1 cellular context compared by ENCODE assay signal in the genomic region with DNA sequence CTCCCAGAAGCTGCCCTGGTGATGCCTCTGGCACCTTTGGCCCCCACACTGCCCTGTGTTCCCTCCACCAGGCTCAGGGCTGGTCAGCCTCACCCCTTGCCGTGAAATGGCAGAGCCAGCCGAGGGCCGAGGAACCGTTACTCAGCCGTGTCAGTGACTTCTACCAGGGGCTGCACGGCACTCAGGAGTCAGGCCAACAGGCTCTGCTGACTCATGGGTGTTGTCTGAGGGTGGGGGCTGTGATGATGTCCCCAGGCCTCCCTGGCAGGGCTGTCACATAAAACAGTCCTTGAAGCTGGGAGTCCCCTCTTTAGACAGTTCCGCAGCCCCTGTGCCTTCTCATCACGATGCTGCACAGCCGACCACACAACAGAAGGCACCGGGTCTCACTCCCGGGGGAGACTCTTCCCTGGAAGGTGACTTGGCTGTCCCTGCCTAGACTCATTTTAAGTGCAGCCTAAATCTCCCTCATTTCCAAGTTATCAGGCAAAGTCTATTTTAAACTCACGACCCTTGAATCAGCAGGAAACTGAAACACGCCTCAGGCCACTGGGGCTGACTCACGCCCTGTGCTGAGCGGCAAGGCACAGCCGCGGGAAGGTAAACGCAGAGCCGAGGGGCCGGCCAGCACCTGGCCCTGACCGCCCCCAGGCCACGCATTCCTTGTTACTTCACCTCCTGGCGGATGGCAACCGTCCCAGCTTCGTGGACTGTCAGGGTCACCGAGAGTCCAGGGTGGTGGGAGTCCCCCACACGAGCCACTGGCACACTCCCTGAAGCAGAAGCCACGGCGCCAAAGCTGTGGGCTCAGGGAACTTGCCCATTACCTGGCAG.
TF ChIP-seq lines count a peak whose summit lies in the region.

No MANE protein-coding gene starts in this region.

TF ChIP-seq in HCT116, 20 proteins besides CTCF, POLR2A, EP300 and RAD21 (continued from another document):
- no peak for TF ChIP-seq CBX3 (IDR thresholded peaks at IDR 0.05; ENCODE audit: low read depth)
